ENCODE assay signal across 18 cellular contexts in genomic region chr11:61514050-61514917, GRCh38. TPM values are rescaled to one million over a fixed set of nuclear protein-coding genes. Genes with fewer than 3 reads are reported as not detected.
DNase-seq lines count a peak whose midpoint lies in the region; ATAC-seq and TF ChIP-seq lines count a peak whose summit lies in the region.
"Had no signal": no experiment of that assay in that cellular context is flagged by ENCODE, and none has a peak within 500 bp of the region (broad histone marks: within the 10 kb centered on the region; RNA-seq: fewer than 3 reads in every experiment).

No MANE protein-coding gene starts in this region.

- peaks cover 27% of the 10 kb centered on the region for H3F3A ChIP-seq in neural progenitor cell (ENCODE audit: low read depth)

- WGBS in ovary, 3 donors: 72 to 78% (median 74%) methylated on average over 11 of the region's 11 CpGs

- peaks cover 18% of the 10 kb centered on the region for H3K27me3 ChIP-seq in HUES6 (ENCODE audit: control insufficient read depth, insufficient read depth, low read length)
- H3K27me3 ChIP-seq in neural progenitor cell: peaks cover 23% of the 10 kb centered on the region
- H3K27me3 ChIP-seq in ovary: peaks cover 3% of the 10 kb centered on the region

- TF ChIP-seq POLR2A in ovary (IDR thresholded peaks at IDR 0.05): no peak

- H3K9ac ChIP-seq in HUES6 (ENCODE audit: low read length) (peak overlapping the region; percentile 29), neural progenitor cell (no peak overlapping the region)

- no peaks in the 10 kb centered on the region for H3K9me3 ChIP-seq in HUES6 (ENCODE audit: control insufficient read depth, insufficient read depth, low read depth, low read length)
- no peaks in the 10 kb centered on the region for H3K9me3 ChIP-seq in neural progenitor cell (ENCODE audit: low read depth)
- no peaks in the 10 kb centered on the region for H3K9me3 ChIP-seq in ovary
- H3K9me3 ChIP-seq: neutrophil had no signal

- DNase-seq in DMS53 treated with DMSO at 0.1 percent for 48 hours (lab: John Stamatoyannopoulos, UW; ENCODE audit: unreplicated experiment) (peak; percentile 61), SW480 (ENCODE audit: low spot score) (peak; percentile 81), neural progenitor cell (ENCODE audit: low spot score) (peak; percentile 38), ovary (no peak), HuH-7 (ENCODE audit: low spot score) (no peak)
- DNase-seq: activated CD4-positive, alpha-beta T cell treated with anti-CD3 and anti-CD28 coated beads, Interleukin-2, amount 10 ng/mL, durations not matched to agents 7 days and 5 days; activated CD8-positive, alpha-beta memory T cell treated with anti-CD3 and anti-CD28 coated beads, Interleukin-2, amount 50 U/mL, for 48 hours; AML-193; aorta; GOT3; SIG-M5; T-helper 9 cell had no signal

- peaks cover 65% of the 10 kb centered on the region for H3K4me1 Mint-ChIP-seq in neural progenitor cell

- intact Hi-C loops in ovary (cut with DNase I): loop anchor here in 2 of 4 donors (10.0 kb wide), 1 partner anchor 69 kb away; no protein-coding TSS in a partner anchor

- no peaks in the 10 kb centered on the region for H3K9me3 Mint-ChIP-seq in neural progenitor cell
- H3K9me3 Mint-ChIP-seq: activated CD4-positive, alpha-beta T cell treated with anti-CD3 and anti-CD28 coated beads, Interleukin-2, amount 10 ng/mL, durations not matched to agents 7 days and 5 days had no signal

- peaks cover 8% of the 10 kb centered on the region for H4K20me1 ChIP-seq in neural progenitor cell (ENCODE audit: low read depth)

- peak overlapping the region; percentile 13 for H3K4me2 ChIP-seq in neural progenitor cell

- H3K27ac ChIP-seq in HUES6 (ENCODE audit: low read depth, low read length) (no peak overlapping the region), neural progenitor cell (no peak overlapping the region), ovary (no peak overlapping the region)
- H3K27ac ChIP-seq: neutrophil had no signal

- H3K27me3 Mint-ChIP-seq in neural progenitor cell (ENCODE audit: insufficient read depth, low read depth): peaks cover 6% of the 10 kb centered on the region

- H3K4me3 Mint-ChIP-seq in neural progenitor cell: peak overlapping the region; percentile 33
- H3K4me3 Mint-ChIP-seq: activated CD4-positive, alpha-beta T cell treated with anti-CD3 and anti-CD28 coated beads, Interleukin-2, amount 10 ng/mL, durations not matched to agents 7 days and 5 days had no signal

- H2AFZ ChIP-seq in neural progenitor cell (replicated peaks): no peak overlapping the region

- ATAC-seq in HG03135 (IDR thresholded peaks at IDR 0.05; ENCODE audit: unreplicated experiment): no peak
- ATAC-seq: right cardiac atrium had no signal

- H3K36me3 Mint-ChIP-seq in neural progenitor cell: no peaks in the 10 kb centered on the region

- H3K4me1 ChIP-seq in HUES6 (ENCODE audit: control insufficient read depth, insufficient read depth, low read length): peaks cover 37% of the 10 kb centered on the region
- H3K4me1 ChIP-seq in neural progenitor cell: peaks cover 29% of the 10 kb centered on the region
- peaks cover 2% of the 10 kb centered on the region for H3K4me1 ChIP-seq in ovary (ENCODE audit: insufficient read depth)

- TF ChIP-seq EP300 in ovary (IDR thresholded peaks at IDR 0.05): no peak

- no peaks in the 10 kb centered on the region for H3K36me3 ChIP-seq in HUES6 (ENCODE audit: control insufficient read depth, insufficient read depth, low read length)
- no peaks in the 10 kb centered on the region for H3K36me3 ChIP-seq in neural progenitor cell
- no peaks in the 10 kb centered on the region for H3K36me3 ChIP-seq in ovary
- H3K36me3 ChIP-seq: neutrophil had no signal

- no peaks in the 10 kb centered on the region for H3K79me2 ChIP-seq in neural progenitor cell (ENCODE audit: low read depth)

- H3K27ac Mint-ChIP-seq in neural progenitor cell: peak overlapping the region; percentile 76
- H3K27ac Mint-ChIP-seq: activated CD4-positive, alpha-beta T cell treated with anti-CD3 and anti-CD28 coated beads, Interleukin-2, amount 10 ng/mL, durations not matched to agents 7 days and 5 days had no signal

- TF ChIP-seq CTCF in neural progenitor cell (IDR thresholded peaks at IDR 0.05) (no peak), ovary (IDR thresholded peaks at IDR 0.05) (no peak)

- H3K4me3 ChIP-seq in HUES6 (ENCODE audit: low read depth, low read length) (no peak overlapping the region), neural progenitor cell (no peak overlapping the region), ovary (no peak overlapping the region)

RNA-seq across cellular contexts. Expression of gene LRRC10B, which starts 5.7 kb away (rescaled TPM):
- total RNA-seq in neural progenitor cell (ENCODE audit: low replicate concordance) (0.74 TPM in 1 of 2 replicates, not detected in the other), ovary (10 to 100 TPM in 1 of 7 donors, 1 to 10 TPM in 3, under 1 TPM in 3; 0.45 to 23.0 (median 1.4) TPM)
- polyA plus RNA-seq in ovary: 1 to 10 TPM in 1 of 2 donors, under 1 TPM in 1; 0.48 to 1.7 TPM
- total RNA-seq: activated CD4-positive, alpha-beta T cell treated with anti-CD3 and anti-CD28 coated beads, Interleukin-2, amount 10 ng/mL, durations not matched to agents 7 days and 5 days; LHCN-M2 had no signal
- polyA plus RNA-seq: keratinocyte had no signal

Comparison
In these comparisons a context has a peak if more than half of its experiments do, and no peak if none do; other contexts are left out.
1. DNase-seq: peak in DMS53 treated with DMSO at 0.1 percent for 48 hours (single experiment), SW480 (single experiment) and neural progenitor cell (single experiment); none in ovary (0 of 5) and HuH-7 (single experiment).